2 cellular contexts compared by ENCODE assay signal in the genomic region with DNA sequence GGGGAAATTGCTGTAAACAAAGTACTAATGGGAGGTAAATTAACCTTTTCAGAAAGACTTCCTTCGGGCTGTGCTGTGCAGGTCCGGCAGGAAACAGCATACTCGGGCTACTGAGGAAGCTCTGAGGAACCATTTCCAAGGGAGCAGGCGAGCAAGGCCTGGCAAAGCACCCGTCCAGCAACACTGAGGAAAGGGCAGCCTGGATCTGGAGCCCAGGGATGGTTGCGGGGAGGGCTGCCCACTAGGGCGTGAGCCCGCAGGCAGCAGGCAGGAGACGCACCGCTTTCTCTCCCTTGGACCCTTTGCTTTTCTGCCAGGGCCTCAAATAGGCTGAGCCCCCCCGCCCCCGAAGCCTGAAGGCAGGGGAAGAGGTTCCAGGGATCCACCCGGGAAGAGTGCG.
TF ChIP-seq lines count a peak whose summit lies in the region.

No MANE protein-coding gene starts in this region.

TF ChIP-seq in GM23338, 12 proteins besides CTCF, POLR2A, EP300 and RAD21:
- TF ChIP-seq EZH2phosphoT487 (IDR thresholded peaks at IDR 0.05; ENCODE audit: unreplicated experiment) (no peak), EZH2 (IDR thresholded peaks at IDR 0.05; ENCODE audit: low read depth, unreplicated experiment) (no peak), ZNF114 (CRISPR knock-in tag; IDR thresholded peaks at IDR 0.05) (no peak)
- TF ChIP-seq, protein P1, sequence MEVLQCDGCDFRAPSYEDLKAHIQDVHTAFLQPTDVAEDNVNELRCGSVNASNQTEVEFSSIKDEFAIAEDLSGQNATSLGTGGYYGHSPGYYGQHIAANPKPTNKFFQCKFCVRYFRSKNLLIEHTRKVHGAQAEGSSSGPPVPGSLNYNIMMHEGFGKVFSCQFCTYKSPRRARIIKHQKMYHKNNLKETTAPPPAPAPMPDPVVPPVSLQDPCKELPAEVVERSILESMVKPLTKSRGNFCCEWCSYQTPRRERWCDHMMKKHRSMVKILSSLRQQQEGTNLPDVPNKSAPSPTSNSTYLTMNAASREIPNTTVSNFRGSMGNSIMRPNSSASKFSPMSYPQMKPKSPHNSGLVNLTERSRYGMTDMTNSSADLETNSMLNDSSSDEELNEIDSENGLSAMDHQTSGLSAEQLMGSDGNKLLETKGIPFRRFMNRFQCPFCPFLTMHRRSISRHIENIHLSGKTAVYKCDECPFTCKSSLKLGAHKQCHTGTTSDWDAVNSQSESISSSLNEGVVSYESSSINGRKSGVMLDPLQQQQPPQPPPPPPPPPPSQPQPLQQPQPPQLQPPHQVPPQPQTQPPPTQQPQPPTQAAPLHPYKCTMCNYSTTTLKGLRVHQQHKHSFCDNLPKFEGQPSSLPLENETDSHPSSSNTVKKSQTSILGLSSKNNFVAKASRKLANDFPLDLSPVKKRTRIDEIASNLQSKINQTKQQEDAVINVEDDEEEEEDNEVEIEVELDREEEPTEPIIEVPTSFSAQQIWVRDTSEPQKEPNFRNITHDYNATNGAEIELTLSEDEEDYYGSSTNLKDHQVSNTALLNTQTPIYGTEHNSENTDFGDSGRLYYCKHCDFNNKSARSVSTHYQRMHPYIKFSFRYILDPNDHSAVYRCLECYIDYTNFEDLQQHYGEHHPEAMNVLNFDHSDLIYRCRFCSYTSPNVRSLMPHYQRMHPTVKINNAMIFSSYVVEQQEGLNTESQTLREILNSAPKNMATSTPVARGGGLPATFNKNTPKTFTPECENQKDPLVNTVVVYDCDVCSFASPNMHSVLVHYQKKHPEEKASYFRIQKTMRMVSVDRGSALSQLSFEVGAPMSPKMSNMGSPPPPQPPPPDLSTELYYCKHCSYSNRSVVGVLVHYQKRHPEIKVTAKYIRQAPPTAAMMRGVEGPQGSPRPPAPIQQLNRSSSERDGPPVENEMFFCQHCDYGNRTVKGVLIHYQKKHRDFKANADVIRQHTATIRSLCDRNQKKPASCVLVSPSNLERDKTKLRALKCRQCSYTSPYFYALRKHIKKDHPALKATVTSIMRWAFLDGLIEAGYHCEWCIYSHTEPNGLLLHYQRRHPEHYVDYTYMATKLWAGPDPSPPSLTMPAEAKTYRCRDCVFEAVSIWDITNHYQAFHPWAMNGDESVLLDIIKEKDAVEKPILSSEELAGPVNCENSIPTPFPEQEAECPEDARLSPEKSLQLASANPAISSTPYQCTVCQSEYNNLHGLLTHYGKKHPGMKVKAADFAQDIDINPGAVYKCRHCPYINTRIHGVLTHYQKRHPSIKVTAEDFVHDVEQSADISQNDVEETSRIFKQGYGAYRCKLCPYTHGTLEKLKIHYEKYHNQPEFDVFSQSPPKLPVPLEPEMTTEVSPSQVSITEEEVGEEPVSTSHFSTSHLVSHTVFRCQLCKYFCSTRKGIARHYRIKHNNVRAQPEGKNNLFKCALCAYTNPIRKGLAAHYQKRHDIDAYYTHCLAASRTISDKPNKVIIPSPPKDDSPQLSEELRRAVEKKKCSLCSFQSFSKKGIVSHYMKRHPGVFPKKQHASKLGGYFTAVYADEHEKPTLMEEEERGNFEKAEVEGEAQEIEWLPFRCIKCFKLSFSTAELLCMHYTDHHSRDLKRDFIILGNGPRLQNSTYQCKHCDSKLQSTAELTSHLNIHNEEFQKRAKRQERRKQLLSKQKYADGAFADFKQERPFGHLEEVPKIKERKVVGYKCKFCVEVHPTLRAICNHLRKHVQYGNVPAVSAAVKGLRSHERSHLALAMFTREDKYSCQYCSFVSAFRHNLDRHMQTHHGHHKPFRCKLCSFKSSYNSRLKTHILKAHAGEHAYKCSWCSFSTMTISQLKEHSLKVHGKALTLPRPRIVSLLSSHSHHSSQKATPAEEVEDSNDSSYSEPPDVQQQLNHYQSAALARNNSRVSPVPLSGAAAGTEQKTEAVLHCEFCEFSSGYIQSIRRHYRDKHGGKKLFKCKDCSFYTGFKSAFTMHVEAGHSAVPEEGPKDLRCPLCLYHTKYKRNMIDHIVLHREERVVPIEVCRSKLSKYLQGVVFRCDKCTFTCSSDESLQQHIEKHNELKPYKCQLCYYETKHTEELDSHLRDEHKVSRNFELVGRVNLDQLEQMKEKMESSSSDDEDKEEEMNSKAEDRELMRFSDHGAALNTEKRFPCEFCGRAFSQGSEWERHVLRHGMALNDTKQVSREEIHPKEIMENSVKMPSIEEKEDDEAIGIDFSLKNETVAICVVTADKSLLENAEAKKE (CRISPR knock-in tag; IDR thresholded peaks at IDR 0.05) = no peak

TF ChIP-seq in WTC11, 78 proteins besides CTCF, POLR2A, EP300 and RAD21:
- TF ChIP-seq, protein P2, sequence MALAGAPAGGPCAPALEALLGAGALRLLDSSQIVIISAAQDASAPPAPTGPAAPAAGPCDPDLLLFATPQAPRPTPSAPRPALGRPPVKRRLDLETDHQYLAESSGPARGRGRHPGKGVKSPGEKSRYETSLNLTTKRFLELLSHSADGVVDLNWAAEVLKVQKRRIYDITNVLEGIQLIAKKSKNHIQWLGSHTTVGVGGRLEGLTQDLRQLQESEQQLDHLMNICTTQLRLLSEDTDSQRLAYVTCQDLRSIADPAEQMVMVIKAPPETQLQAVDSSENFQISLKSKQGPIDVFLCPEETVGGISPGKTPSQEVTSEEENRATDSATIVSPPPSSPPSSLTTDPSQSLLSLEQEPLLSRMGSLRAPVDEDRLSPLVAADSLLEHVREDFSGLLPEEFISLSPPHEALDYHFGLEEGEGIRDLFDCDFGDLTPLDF (CRISPR knock-in tag; IDR thresholded peaks at IDR 0.05) = no peak
- TF ChIP-seq, protein P3, sequence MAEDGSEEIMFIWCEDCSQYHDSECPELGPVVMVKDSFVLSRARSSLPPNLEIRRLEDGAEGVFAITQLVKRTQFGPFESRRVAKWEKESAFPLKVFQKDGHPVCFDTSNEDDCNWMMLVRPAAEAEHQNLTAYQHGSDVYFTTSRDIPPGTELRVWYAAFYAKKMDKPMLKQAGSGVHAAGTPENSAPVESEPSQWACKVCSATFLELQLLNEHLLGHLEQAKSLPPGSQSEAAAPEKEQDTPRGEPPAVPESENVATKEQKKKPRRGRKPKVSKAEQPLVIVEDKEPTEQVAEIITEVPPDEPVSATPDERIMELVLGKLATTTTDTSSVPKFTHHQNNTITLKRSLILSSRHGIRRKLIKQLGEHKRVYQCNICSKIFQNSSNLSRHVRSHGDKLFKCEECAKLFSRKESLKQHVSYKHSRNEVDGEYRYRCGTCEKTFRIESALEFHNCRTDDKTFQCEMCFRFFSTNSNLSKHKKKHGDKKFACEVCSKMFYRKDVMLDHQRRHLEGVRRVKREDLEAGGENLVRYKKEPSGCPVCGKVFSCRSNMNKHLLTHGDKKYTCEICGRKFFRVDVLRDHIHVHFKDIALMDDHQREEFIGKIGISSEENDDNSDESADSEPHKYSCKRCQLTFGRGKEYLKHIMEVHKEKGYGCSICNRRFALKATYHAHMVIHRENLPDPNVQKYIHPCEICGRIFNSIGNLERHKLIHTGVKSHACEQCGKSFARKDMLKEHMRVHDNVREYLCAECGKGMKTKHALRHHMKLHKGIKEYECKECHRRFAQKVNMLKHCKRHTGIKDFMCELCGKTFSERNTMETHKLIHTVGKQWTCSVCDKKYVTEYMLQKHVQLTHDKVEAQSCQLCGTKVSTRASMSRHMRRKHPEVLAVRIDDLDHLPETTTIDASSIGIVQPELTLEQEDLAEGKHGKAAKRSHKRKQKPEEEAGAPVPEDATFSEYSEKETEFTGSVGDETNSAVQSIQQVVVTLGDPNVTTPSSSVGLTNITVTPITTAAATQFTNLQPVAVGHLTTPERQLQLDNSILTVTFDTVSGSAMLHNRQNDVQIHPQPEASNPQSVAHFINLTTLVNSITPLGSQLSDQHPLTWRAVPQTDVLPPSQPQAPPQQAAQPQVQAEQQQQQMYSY (CRISPR knock-in tag; IDR thresholded peaks at IDR 0.05) = no peak
- no peak for TF ChIP-seq ETV6 (CRISPR knock-in tag; IDR thresholded peaks at IDR 0.05)
- no peak for TF ChIP-seq CREB1 (CRISPR knock-in tag; IDR thresholded peaks at IDR 0.05)
- TF ChIP-seq ZNF396 (CRISPR knock-in tag; IDR thresholded peaks at IDR 0.05; ENCODE audit: borderline replicate concordance) = no peak
- TF ChIP-seq JAZF1 (CRISPR knock-in tag; IDR thresholded peaks at IDR 0.05) = no peak
- TF ChIP-seq, protein P4, sequence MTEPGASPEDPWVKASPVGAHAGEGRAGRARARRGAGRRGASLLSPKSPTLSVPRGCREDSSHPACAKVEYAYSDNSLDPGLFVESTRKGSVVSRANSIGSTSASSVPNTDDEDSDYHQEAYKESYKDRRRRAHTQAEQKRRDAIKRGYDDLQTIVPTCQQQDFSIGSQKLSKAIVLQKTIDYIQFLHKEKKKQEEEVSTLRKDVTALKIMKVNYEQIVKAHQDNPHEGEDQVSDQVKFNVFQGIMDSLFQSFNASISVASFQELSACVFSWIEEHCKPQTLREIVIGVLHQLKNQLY (CRISPR knock-in tag; IDR thresholded peaks at IDR 0.05) = no peak
- TF ChIP-seq, protein P5, sequence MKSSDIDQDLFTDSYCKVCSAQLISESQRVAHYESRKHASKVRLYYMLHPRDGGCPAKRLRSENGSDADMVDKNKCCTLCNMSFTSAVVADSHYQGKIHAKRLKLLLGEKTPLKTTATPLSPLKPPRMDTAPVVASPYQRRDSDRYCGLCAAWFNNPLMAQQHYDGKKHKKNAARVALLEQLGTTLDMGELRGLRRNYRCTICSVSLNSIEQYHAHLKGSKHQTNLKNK (CRISPR knock-in tag; IDR thresholded peaks at IDR 0.05) = no peak
- TF ChIP-seq FOXP1 (CRISPR knock-in tag; IDR thresholded peaks at IDR 0.05; ENCODE audit: borderline replicate concordance) = no peak
- no peak for TF ChIP-seq ZNF263 (CRISPR knock-in tag; IDR thresholded peaks at IDR 0.05; ENCODE audit: low read depth)
- TF ChIP-seq, protein P6, sequence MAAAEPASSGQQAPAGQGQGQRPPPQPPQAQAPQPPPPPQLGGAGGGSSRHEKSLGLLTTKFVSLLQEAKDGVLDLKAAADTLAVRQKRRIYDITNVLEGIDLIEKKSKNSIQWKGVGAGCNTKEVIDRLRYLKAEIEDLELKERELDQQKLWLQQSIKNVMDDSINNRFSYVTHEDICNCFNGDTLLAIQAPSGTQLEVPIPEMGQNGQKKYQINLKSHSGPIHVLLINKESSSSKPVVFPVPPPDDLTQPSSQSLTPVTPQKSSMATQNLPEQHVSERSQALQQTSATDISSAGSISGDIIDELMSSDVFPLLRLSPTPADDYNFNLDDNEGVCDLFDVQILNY (CRISPR knock-in tag; IDR thresholded peaks at IDR 0.05) = no peak
